19 cellular contexts compared by ENCODE assay signal in the genomic region with DNA sequence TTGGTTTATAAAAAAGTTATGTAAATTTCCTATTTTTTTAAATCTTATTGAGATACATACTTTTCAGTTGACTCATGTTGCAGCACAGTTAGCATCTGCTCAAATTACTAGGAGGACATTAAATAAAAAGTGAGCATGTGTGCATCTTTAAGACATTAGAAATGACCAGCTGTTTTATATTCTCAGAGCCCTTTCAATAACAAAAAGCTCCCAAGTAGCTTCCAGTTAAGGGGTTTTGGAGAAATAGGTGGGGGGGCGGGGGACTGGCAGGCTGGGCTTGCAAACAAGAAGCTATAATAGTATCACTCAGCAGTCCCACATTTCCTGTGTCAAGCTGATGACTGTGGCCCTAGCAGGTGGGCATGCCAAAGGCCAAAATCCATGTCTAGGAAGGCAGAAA.
DNase-seq lines count a peak whose midpoint lies in the region; ATAC-seq and TF ChIP-seq lines count a peak whose summit lies in the region.
"Had no signal": no experiment of that assay in that cellular context is flagged by ENCODE, and none has a peak within 500 bp of the region (broad histone marks: within the 10 kb centered on the region; RNA-seq: fewer than 3 reads in every experiment).

No MANE protein-coding gene starts in this region.

- 60 to 69% methylated on average over 1 of the region's 1 CpG for WGBS in body of pancreas, 2 donors

- H3K9me3 ChIP-seq in adipocyte (ENCODE audit: control insufficient read depth, low read length) (no peaks in the 10 kb centered on the region), body of pancreas (no peaks in the 10 kb centered on the region)
- H3K9me3 ChIP-seq: heart right ventricle, lower lobe of right lung, uterus had no signal

- H3K36me3 ChIP-seq in adipocyte (ENCODE audit: control insufficient read depth, insufficient read depth, low read length, severe bottlenecking), result no peaks in the 10 kb centered on the region
- no peaks in the 10 kb centered on the region for H3K36me3 ChIP-seq in body of pancreas (replicated peaks in 1 of 2; ENCODE audit: insufficient read depth in 1 of 2, low read depth in 2 of 2)
- H3K36me3 ChIP-seq: heart right ventricle, lower lobe of right lung, uterus had no signal

- CTCF ChIA-PET in activated CD4-positive, alpha-beta memory T cell treated with anti-CD3 and anti-CD28 coated beads, Interleukin-2, amount 10 ng/mL, durations not matched to agents 7 days and 5 days (lab: Charles Lee), result no interaction called here

- H3K9ac ChIP-seq in adipocyte (ENCODE audit: low read length), result no peak overlapping the region
- H3K9ac ChIP-seq: parathyroid adenoma had no signal

- H3K27ac Mint-ChIP-seq in activated CD4-positive, alpha-beta memory T cell treated with anti-CD3 and anti-CD28 coated beads, Interleukin-2, amount 10 ng/mL, durations not matched to agents 7 days and 5 days, result no peak overlapping the region
- H3K27ac Mint-ChIP-seq: activated naive CD4-positive, alpha-beta T cell treated with anti-CD3 and anti-CD28 coated beads for 36 hours; stimulated activated effector memory CD8-positive, alpha-beta T cell treated with anti-CD3 and anti-CD28 coated beads, Interleukin-12 subunit alpha, Interleukin-12 subunit beta, amount 100 ng/mL, for 72 hours; T-helper 2 cell treated with Interferon-gamma antibody and Interleukin-4, amounts not matched to agents 5 μg/mL and 100 μg/mL, for 36 hours had no signal

- no peaks in the 10 kb centered on the region for H3K9me3 Mint-ChIP-seq in activated CD4-positive, alpha-beta memory T cell treated with anti-CD3 and anti-CD28 coated beads, Interleukin-2, amount 10 ng/mL, durations not matched to agents 7 days and 5 days
- H3K9me3 Mint-ChIP-seq: activated naive CD4-positive, alpha-beta T cell treated with anti-CD3 and anti-CD28 coated beads for 36 hours had no signal

- POLR2A ChIA-PET in activated CD4-positive, alpha-beta memory T cell treated with anti-CD3 and anti-CD28 coated beads, Interleukin-2, amount 10 ng/mL, durations not matched to agents 7 days and 5 days (lab: Charles Lee), result no interaction called here

- TF ChIP-seq POLR2A in body of pancreas (IDR thresholded peaks at IDR 0.05), result no peak

- H3K4me3 ChIP-seq in adipocyte (ENCODE audit: low read length) (no peak overlapping the region), fibroblast of villous mesenchyme (ENCODE audit: low read depth, low read length) (no peak overlapping the region), body of pancreas (no peak overlapping the region)
- H3K4me3 ChIP-seq: heart right ventricle, lower lobe of right lung, uterus had no signal

- no peaks in the 10 kb centered on the region for H3K27me3 ChIP-seq in adipocyte (replicated peaks; ENCODE audit: control insufficient read depth, insufficient read depth, low read length)
- no peaks in the 10 kb centered on the region for H3K27me3 ChIP-seq in body of pancreas
- H3K27me3 ChIP-seq: heart right ventricle, uterus had no signal

- H3K4me1 ChIP-seq in adipocyte (ENCODE audit: control insufficient read depth, insufficient read depth, low read length) (no peaks in the 10 kb centered on the region), body of pancreas (no peaks in the 10 kb centered on the region)
- H3K4me1 ChIP-seq: heart right ventricle, lower lobe of right lung, parathyroid adenoma, uterus had no signal

- TF ChIP-seq CTCF in fibroblast of villous mesenchyme (IDR thresholded peaks at IDR 0.05; ENCODE audit: insufficient read depth, low read depth, low read length) (no peak), body of pancreas (IDR thresholded peaks at IDR 0.05) (no peak)

- intact Hi-C loops in body of pancreas (cut with DNase I), result no loop called here

- DNase-seq in NCI-H82 (lab: John Stamatoyannopoulos, UW), result peak; percentile 21
- no peak for DNase-seq in NCI-H82 treated with DMSO at 0.1 percent for 48 hours (lab: John Stamatoyannopoulos, UW; ENCODE audit: unreplicated experiment)
- DNase-seq in adipocyte (ENCODE audit: low read depth), result peak; percentile 73
- peak; percentile 36 for DNase-seq in fibroblast of villous mesenchyme (ENCODE audit: low read depth)
- DNase-seq in stromal cell of bone marrow (ENCODE audit: low read depth), result peak; percentile 6
- no peak for DNase-seq in activated CD4-positive, alpha-beta memory T cell treated with anti-CD3 and anti-CD28 coated beads, Interleukin-2, amount 10 ng/mL, durations not matched to agents 7 days and 5 days
- DNase-seq in body of pancreas, result no peak
- no peak for DNase-seq in NOMO-1 (lab: John Stamatoyannopoulos, UW; ENCODE audit: unreplicated experiment in 2 of 2)
- DNase-seq: ACHN; activated CD4-positive, alpha-beta T cell treated with anti-CD3 and anti-CD28 coated beads, Interleukin-2, amount 50 U/mL, for 4 hours; activated naive CD4-positive, alpha-beta T cell treated with anti-CD3 and anti-CD28 coated beads for 36 hours; heart right ventricle; lower lobe of right lung; NCI-H187 treated with DMSO at 0.1 percent for 48 hours; stimulated activated CD4-positive, alpha-beta T cell treated with anti-CD3 and anti-CD28 coated beads, Interleukin-2, amount 100 ng/mL, for 24 hours; uterus had no signal

- no peak for ATAC-seq in body of pancreas
- ATAC-seq: heart right ventricle; lower lobe of right lung; stimulated activated effector memory CD8-positive, alpha-beta T cell treated with anti-CD3 and anti-CD28 coated beads, Interleukin-12 subunit alpha, Interleukin-12 subunit beta, amount 100 ng/mL, for 72 hours had no signal

- H3K27me3 Mint-ChIP-seq in activated CD4-positive, alpha-beta memory T cell treated with anti-CD3 and anti-CD28 coated beads, Interleukin-2, amount 10 ng/mL, durations not matched to agents 7 days and 5 days, result no peaks in the 10 kb centered on the region

- H3K27ac ChIP-seq in body of pancreas, result no peak overlapping the region
- H3K27ac ChIP-seq: heart right ventricle, lower lobe of right lung, parathyroid adenoma, uterus had no signal

- H3K4me1 Mint-ChIP-seq in activated CD4-positive, alpha-beta memory T cell treated with anti-CD3 and anti-CD28 coated beads, Interleukin-2, amount 10 ng/mL, durations not matched to agents 7 days and 5 days, result no peaks in the 10 kb centered on the region
- H3K4me1 Mint-ChIP-seq: stimulated activated effector memory CD8-positive, alpha-beta T cell treated with anti-CD3 and anti-CD28 coated beads, Interleukin-12 subunit alpha, Interleukin-12 subunit beta, amount 100 ng/mL, for 72 hours had no signal

- H3K36me3 Mint-ChIP-seq in activated CD4-positive, alpha-beta memory T cell treated with anti-CD3 and anti-CD28 coated beads, Interleukin-2, amount 10 ng/mL, durations not matched to agents 7 days and 5 days (ENCODE audit: low read depth), result no peaks in the 10 kb centered on the region
- H3K36me3 Mint-ChIP-seq: stimulated activated effector memory CD8-positive, alpha-beta T cell treated with anti-CD3 and anti-CD28 coated beads, Interleukin-12 subunit alpha, Interleukin-12 subunit beta, amount 100 ng/mL, for 72 hours had no signal

- H3K4me3 Mint-ChIP-seq in activated CD4-positive, alpha-beta memory T cell treated with anti-CD3 and anti-CD28 coated beads, Interleukin-2, amount 10 ng/mL, durations not matched to agents 7 days and 5 days, result no peak overlapping the region
- H3K4me3 Mint-ChIP-seq: activated naive CD4-positive, alpha-beta T cell treated with anti-CD3 and anti-CD28 coated beads for 36 hours; stimulated activated effector memory CD8-positive, alpha-beta T cell treated with anti-CD3 and anti-CD28 coated beads, Interleukin-12 subunit alpha, Interleukin-12 subunit beta, amount 100 ng/mL, for 72 hours; T-helper 2 cell treated with Interferon-gamma antibody and Interleukin-4, amounts not matched to agents 5 μg/mL and 100 μg/mL, for 36 hours had no signal

Comparison
In these comparisons a context has a peak if more than half of its experiments do, and no peak if none do; other contexts are left out.
1. DNase-seq: peak in NCI-H82 (single experiment), adipocyte (single experiment), fibroblast of villous mesenchyme (single experiment) and stromal cell of bone marrow (single experiment); none in NCI-H82 treated with DMSO at 0.1 percent for 48 hours (single experiment), activated CD4-positive, alpha-beta memory T cell treated with anti-CD3 and anti-CD28 coated beads, Interleukin-2, amount 10 ng/mL, durations not matched to agents 7 days and 5 days (single experiment), body of pancreas (0 of 4) and NOMO-1 (0 of 2).